ENCODE assay signal across 8 cellular contexts in genomic region chr6:53349209-53349693, GRCh38. TPM values are rescaled to one million over a fixed set of nuclear protein-coding genes. Genes with fewer than 3 reads are reported as not detected.
DNase-seq lines count a peak whose midpoint lies in the region; ATAC-seq and TF ChIP-seq lines count a peak whose summit lies in the region.

No MANE protein-coding gene starts in this region.

- ATAC-seq in activated CD8-positive, alpha-beta memory T cell treated with anti-CD3 and anti-CD28 coated beads, Interleukin-2, amount 10 ng/mL, durations not matched to agents 7 days and 5 days = no peak
- no peak for ATAC-seq in GM18870 (IDR thresholded peaks at IDR 0.05; ENCODE audit: unreplicated experiment)
- no peak for ATAC-seq in HG02610 (IDR thresholded peaks at IDR 0.05; ENCODE audit: unreplicated experiment)

- H3K4me3 ChIP-seq in adipocyte (ENCODE audit: low read length) (peak overlapping the region; percentile 81), liver (ENCODE audit: low read depth in 1 of 3, low read length in 3 of 3) (peak overlapping the region; percentile 48 to 99 (median 64)), tibial artery (peak overlapping the region; percentile 94 to 100)

- H3K4me3 Mint-ChIP-seq in activated CD8-positive, alpha-beta memory T cell treated with anti-CD3 and anti-CD28 coated beads, Interleukin-2, amount 10 ng/mL, durations not matched to agents 7 days and 5 days = peak overlapping the region; percentile 93

- H3K36me3 ChIP-seq in adipocyte (ENCODE audit: control insufficient read depth, insufficient read depth, low read length, severe bottlenecking) (peaks cover 17% of the 10 kb centered on the region), liver (ENCODE audit: control insufficient read depth in 4 of 4, insufficient read depth in 3 of 4, low read depth in 1 of 4, low read length in 3 of 4) (no peaks in the 10 kb centered on the region), tibial artery (no peaks in the 10 kb centered on the region)

- peak overlapping the region; percentile 89 for H3K27ac Mint-ChIP-seq in activated CD8-positive, alpha-beta memory T cell treated with anti-CD3 and anti-CD28 coated beads, Interleukin-2, amount 10 ng/mL, durations not matched to agents 7 days and 5 days

- H3K27me3 Mint-ChIP-seq in activated CD8-positive, alpha-beta memory T cell treated with anti-CD3 and anti-CD28 coated beads, Interleukin-2, amount 10 ng/mL, durations not matched to agents 7 days and 5 days = peaks cover 10% of the 10 kb centered on the region

- intact Hi-C loops in tibial artery (cut with DNase I; ENCODE audit: low total_unique reads) = no loop called here

- peaks cover 43% of the 10 kb centered on the region for H3K4me1 ChIP-seq in adipocyte (ENCODE audit: control insufficient read depth, insufficient read depth, low read length)
- H3K4me1 ChIP-seq in liver (ENCODE audit: control insufficient read depth in 4 of 4, insufficient read depth in 4 of 4, low read length in 3 of 4) = peaks cover 3 to 30% (median 16%) of the 10 kb centered on the region in 4 donors
- peaks cover 0 to 28% (median 12%) of the 10 kb centered on the region in 4 donors for H3K4me1 ChIP-seq in tibial artery

- H3K9me3 Mint-ChIP-seq in activated CD8-positive, alpha-beta memory T cell treated with anti-CD3 and anti-CD28 coated beads, Interleukin-2, amount 10 ng/mL, durations not matched to agents 7 days and 5 days (ENCODE audit: low read depth) = no peaks in the 10 kb centered on the region

- TF ChIP-seq RAD21 in liver (IDR thresholded peaks at IDR 0.05) = peak in 1 of 2 donors; percentile 36

- H3K27me3 ChIP-seq in adipocyte (replicated peaks; ENCODE audit: control insufficient read depth, insufficient read depth, low read length) (no peaks in the 10 kb centered on the region), liver (ENCODE audit: control insufficient read depth in 4 of 4, insufficient read depth in 4 of 4, low read length in 3 of 4) (no peaks in the 10 kb centered on the region), tibial artery (no peaks in the 10 kb centered on the region)

- H3K27ac ChIP-seq in liver (ENCODE audit: low read depth in 1 of 2, low read length in 2 of 2) (peak overlapping the region; percentile 88 to 99), tibial artery (peak overlapping the region; percentile 96 to 100)

- no peak for TF ChIP-seq CTCF in liver (IDR thresholded peaks at IDR 0.05; ENCODE audit: low read depth, low read length, missing input control)
- no peak for TF ChIP-seq CTCF in tibial artery (IDR thresholded peaks at IDR 0.05)

- peaks cover 38% of the 10 kb centered on the region for H3K4me1 Mint-ChIP-seq in activated CD8-positive, alpha-beta memory T cell treated with anti-CD3 and anti-CD28 coated beads, Interleukin-2, amount 10 ng/mL, durations not matched to agents 7 days and 5 days

- CTCF ChIA-PET in activated CD8-positive, alpha-beta memory T cell treated with anti-CD3 and anti-CD28 coated beads, Interleukin-2, amount 10 ng/mL, durations not matched to agents 7 days and 5 days (lab: Charles Lee) = interaction anchor here (1.2 to 4.6 kb wide), 6 partner anchors 8 to 39 kb away, joined by 3 to 28 read pairs (median 5); no protein-coding TSS in a partner anchor

- peak overlapping the region; percentile 90 for H3K9ac ChIP-seq in adipocyte (ENCODE audit: low read length)
- peak overlapping the region; percentile 72 to 83 for H3K9ac ChIP-seq in liver (ENCODE audit: low read depth in 1 of 2, low read length in 2 of 2)

- WGBS in liver = 4% methylated on average over 15 of the region's 15 CpGs

- H3K9me3 ChIP-seq in adipocyte (ENCODE audit: control insufficient read depth, low read length) (no peaks in the 10 kb centered on the region), liver (ENCODE audit: control insufficient read depth in 4 of 4, low read length in 3 of 4) (no peaks in the 10 kb centered on the region), tibial artery (no peaks in the 10 kb centered on the region)

- H3K36me3 Mint-ChIP-seq in activated CD8-positive, alpha-beta memory T cell treated with anti-CD3 and anti-CD28 coated beads, Interleukin-2, amount 10 ng/mL, durations not matched to agents 7 days and 5 days = peaks cover 22% of the 10 kb centered on the region

- DNase-seq in activated CD8-positive, alpha-beta memory T cell treated with anti-CD3 and anti-CD28 coated beads, Interleukin-2, amount 10 ng/mL, durations not matched to agents 7 days and 5 days = no peak
- no peak for DNase-seq in activated CD8-positive, alpha-beta memory T cell treated with anti-CD3 and anti-CD28 coated beads, Interleukin-2, amount 50 U/mL, for 4 hours
- peak; percentile 38 for DNase-seq in adipocyte (ENCODE audit: low read depth)
- DNase-seq in tibial artery = no peak
- DNase-seq in central memory CD4-positive, alpha-beta T cell = no peak

TF ChIP-seq in liver, 16 proteins besides CTCF, POLR2A, EP300 and RAD21:
- TF ChIP-seq GABPA (IDR thresholded peaks at IDR 0.05 in 1 of 2, conservative IDR thresholded peaks at IDR 0.05 in 1 of 2) = peak in 1 of 2 donors; percentile 37
- TF ChIP-seq, protein P1, sequence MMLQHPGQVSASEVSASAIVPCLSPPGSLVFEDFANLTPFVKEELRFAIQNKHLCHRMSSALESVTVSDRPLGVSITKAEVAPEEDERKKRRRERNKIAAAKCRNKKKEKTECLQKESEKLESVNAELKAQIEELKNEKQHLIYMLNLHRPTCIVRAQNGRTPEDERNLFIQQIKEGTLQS (IDR thresholded peaks at IDR 0.05) = no peak
- no peak for TF ChIP-seq TAF1 (conservative IDR thresholded peaks at IDR 0.05)
- TF ChIP-seq SP1 (IDR thresholded peaks at IDR 0.05) = peak; percentile 25
TF ChIP-seq in liver: peak in this region for 2.

RNA-seq across cellular contexts. Expression of gene ELOVL5, which starts 0.5 kb away (rescaled TPM):
- total RNA-seq in activated CD8-positive, alpha-beta memory T cell treated with anti-CD3 and anti-CD28 coated beads, Interleukin-2, amount 10 ng/mL, durations not matched to agents 7 days and 5 days = 100 to 1,000 TPM; 113 to 117 TPM
- 10 to 100 TPM; 61.2 to 77.8 TPM for total RNA-seq in liver
- 10 to 100 TPM; 22.1 to 54.4 TPM for polyA plus RNA-seq in liver
